In genomic region chr1:45682942-45683341, GRCh38 we compare ENCODE assay signal across 2 cellular contexts.
TF ChIP-seq lines count a peak whose summit lies in the region.

No MANE protein-coding gene starts in this region.

TF ChIP-seq in HepG2, 621 proteins besides CTCF, POLR2A, EP300 and RAD21:
- TF ChIP-seq ZNF660 (CRISPR knock-in tag; IDR thresholded peaks at IDR 0.05; ENCODE audit: borderline replicate concordance, low read depth) = no peak
- TF ChIP-seq ZNF605 (CRISPR knock-in tag; IDR thresholded peaks at IDR 0.05) = no peak
- TF ChIP-seq ZNF205 (CRISPR knock-in tag; IDR thresholded peaks at IDR 0.05) = no peak
- no peak for TF ChIP-seq KDM5B (CRISPR knock-in tag; IDR thresholded peaks at IDR 0.05; ENCODE audit: borderline replicate concordance)
- no peak for TF ChIP-seq SMAD9 (CRISPR knock-in tag; IDR thresholded peaks at IDR 0.05)
- TF ChIP-seq ARID2 (CRISPR knock-in tag; IDR thresholded peaks at IDR 0.05; ENCODE audit: borderline replicate concordance) = no peak
- TF ChIP-seq POLR2AphosphoS2 (IDR thresholded peaks at IDR 0.05; ENCODE audit: low read depth, low read length) = no peak
- no peak for TF ChIP-seq ZFP90 (CRISPR knock-in tag; IDR thresholded peaks at IDR 0.05; ENCODE audit: borderline replicate concordance)

TF ChIP-seq in WTC11, 78 proteins besides CTCF, POLR2A, EP300 and RAD21:
- TF ChIP-seq ZNF232 (CRISPR knock-in tag; IDR thresholded peaks at IDR 0.05) (no peak), RORB (CRISPR knock-in tag; IDR thresholded peaks at IDR 0.05) (no peak), ATF1 (CRISPR knock-in tag; IDR thresholded peaks at IDR 0.05) (no peak), NR2C2 (CRISPR knock-in tag; IDR thresholded peaks at IDR 0.05) (no peak), ESRRA (CRISPR knock-in tag; IDR thresholded peaks at IDR 0.05; ENCODE audit: borderline replicate concordance) (no peak), ZNF317 (CRISPR knock-in tag; IDR thresholded peaks at IDR 0.05; ENCODE audit: borderline replicate concordance, low read depth) (no peak), ZNF532 (CRISPR knock-in tag; IDR thresholded peaks at IDR 0.05; ENCODE audit: borderline replicate concordance) (no peak), USF2 (CRISPR knock-in tag; IDR thresholded peaks at IDR 0.05) (no peak), GABPB1 (CRISPR knock-in tag; IDR thresholded peaks at IDR 0.05) (no peak), ZNF416 (CRISPR knock-in tag; IDR thresholded peaks at IDR 0.05) (no peak), SMAD3 (CRISPR knock-in tag; IDR thresholded peaks at IDR 0.05; ENCODE audit: borderline replicate concordance) (no peak), JAZF1 (CRISPR knock-in tag; IDR thresholded peaks at IDR 0.05) (no peak), ZNF396 (CRISPR knock-in tag; IDR thresholded peaks at IDR 0.05; ENCODE audit: borderline replicate concordance) (no peak), TP53 (CRISPR knock-in tag; IDR thresholded peaks at IDR 0.05) (no peak), IRF2 (CRISPR knock-in tag; IDR thresholded peaks at IDR 0.05; ENCODE audit: borderline replicate concordance, low read depth) (no peak), NR3C1 (CRISPR knock-in tag; conservative IDR thresholded peaks at IDR 0.05; ENCODE audit: low read depth) (no peak), CBFB (CRISPR knock-in tag; IDR thresholded peaks at IDR 0.05; ENCODE audit: low read depth) (no peak)
- TF ChIP-seq, protein P1, sequence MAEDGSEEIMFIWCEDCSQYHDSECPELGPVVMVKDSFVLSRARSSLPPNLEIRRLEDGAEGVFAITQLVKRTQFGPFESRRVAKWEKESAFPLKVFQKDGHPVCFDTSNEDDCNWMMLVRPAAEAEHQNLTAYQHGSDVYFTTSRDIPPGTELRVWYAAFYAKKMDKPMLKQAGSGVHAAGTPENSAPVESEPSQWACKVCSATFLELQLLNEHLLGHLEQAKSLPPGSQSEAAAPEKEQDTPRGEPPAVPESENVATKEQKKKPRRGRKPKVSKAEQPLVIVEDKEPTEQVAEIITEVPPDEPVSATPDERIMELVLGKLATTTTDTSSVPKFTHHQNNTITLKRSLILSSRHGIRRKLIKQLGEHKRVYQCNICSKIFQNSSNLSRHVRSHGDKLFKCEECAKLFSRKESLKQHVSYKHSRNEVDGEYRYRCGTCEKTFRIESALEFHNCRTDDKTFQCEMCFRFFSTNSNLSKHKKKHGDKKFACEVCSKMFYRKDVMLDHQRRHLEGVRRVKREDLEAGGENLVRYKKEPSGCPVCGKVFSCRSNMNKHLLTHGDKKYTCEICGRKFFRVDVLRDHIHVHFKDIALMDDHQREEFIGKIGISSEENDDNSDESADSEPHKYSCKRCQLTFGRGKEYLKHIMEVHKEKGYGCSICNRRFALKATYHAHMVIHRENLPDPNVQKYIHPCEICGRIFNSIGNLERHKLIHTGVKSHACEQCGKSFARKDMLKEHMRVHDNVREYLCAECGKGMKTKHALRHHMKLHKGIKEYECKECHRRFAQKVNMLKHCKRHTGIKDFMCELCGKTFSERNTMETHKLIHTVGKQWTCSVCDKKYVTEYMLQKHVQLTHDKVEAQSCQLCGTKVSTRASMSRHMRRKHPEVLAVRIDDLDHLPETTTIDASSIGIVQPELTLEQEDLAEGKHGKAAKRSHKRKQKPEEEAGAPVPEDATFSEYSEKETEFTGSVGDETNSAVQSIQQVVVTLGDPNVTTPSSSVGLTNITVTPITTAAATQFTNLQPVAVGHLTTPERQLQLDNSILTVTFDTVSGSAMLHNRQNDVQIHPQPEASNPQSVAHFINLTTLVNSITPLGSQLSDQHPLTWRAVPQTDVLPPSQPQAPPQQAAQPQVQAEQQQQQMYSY (CRISPR knock-in tag; IDR thresholded peaks at IDR 0.05) = no peak
- TF ChIP-seq, protein P2, sequence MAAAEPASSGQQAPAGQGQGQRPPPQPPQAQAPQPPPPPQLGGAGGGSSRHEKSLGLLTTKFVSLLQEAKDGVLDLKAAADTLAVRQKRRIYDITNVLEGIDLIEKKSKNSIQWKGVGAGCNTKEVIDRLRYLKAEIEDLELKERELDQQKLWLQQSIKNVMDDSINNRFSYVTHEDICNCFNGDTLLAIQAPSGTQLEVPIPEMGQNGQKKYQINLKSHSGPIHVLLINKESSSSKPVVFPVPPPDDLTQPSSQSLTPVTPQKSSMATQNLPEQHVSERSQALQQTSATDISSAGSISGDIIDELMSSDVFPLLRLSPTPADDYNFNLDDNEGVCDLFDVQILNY (CRISPR knock-in tag; IDR thresholded peaks at IDR 0.05) = no peak
- TF ChIP-seq, protein P3, sequence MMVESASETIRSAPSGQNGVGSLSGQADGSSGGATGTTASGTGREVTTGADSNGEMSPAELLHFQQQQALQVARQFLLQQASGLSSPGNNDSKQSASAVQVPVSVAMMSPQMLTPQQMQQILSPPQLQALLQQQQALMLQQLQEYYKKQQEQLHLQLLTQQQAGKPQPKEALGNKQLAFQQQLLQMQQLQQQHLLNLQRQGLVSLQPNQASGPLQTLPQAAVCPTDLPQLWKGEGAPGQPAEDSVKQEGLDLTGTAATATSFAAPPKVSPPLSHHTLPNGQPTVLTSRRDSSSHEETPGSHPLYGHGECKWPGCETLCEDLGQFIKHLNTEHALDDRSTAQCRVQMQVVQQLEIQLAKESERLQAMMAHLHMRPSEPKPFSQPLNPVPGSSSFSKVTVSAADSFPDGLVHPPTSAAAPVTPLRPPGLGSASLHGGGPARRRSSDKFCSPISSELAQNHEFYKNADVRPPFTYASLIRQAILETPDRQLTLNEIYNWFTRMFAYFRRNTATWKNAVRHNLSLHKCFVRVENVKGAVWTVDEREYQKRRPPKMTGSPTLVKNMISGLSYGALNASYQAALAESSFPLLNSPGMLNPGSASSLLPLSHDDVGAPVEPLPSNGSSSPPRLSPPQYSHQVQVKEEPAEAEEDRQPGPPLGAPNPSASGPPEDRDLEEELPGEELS (CRISPR knock-in tag; IDR thresholded peaks at IDR 0.05) = no peak
